24 cellular contexts compared by ENCODE assay signal in genomic region chr20:46046588-46047310, GRCh38. TPM values are rescaled to one million over a fixed set of nuclear protein-coding genes. Genes with fewer than 3 reads are reported as not detected.
"Had no signal": no experiment of that assay in that cellular context is flagged by ENCODE, and none has a peak within 500 bp of the region (broad histone marks: within the 10 kb centered on the region; RNA-seq: fewer than 3 reads in every experiment).

No MANE protein-coding gene starts in this region.

- H3K27ac ChIP-seq: HL-60, KMS-11, RWPE1, SJCRH30 had no signal

- H3K36me3 ChIP-seq: SJCRH30 had no signal

- H3K4me1 ChIP-seq: SJCRH30 had no signal

- H3K4me3 ChIP-seq: SJCRH30 had no signal

- H3K4me2 ChIP-seq: KMS-11 had no signal

- H3K9ac ChIP-seq: KMS-11 had no signal

- H3K27me3 ChIP-seq: SJCRH30 had no signal

- ATAC-seq: Panc1, PC-3, Right ventricle myocardium inferior, SK-N-SH treated with all-trans-retinoic acid at 6 μM for 48 hours had no signal

- DNase-seq: IMR-90, Kasumi-1, MM.1S, NCI-H1092 treated with DMSO at 0.1 percent for 48 hours, NCI-H1436, NCI-H187, NCI-H2029, NCI-H2081 treated with DMSO at 0.1 percent for 48 hours, NCI-H2171, NCI-H226, NCI-H446, NCI-H510A, NCI-H524 treated with DMSO at 0.1 percent for 48 hours, NCI-H69, NCI-H774, PC-3, SHP77 treated with DMSO at 0.1 percent for 48 hours, SJCRH30 had no signal

- H3K9me3 ChIP-seq: SJCRH30 had no signal

RNA-seq across cellular contexts. Expression of gene SLC12A5, which starts 17.7 kb away (rescaled TPM):
- total RNA-seq: IMR-90, Right ventricle myocardium inferior had no signal
